12 cellular contexts compared by ENCODE assay signal in the genomic region with DNA sequence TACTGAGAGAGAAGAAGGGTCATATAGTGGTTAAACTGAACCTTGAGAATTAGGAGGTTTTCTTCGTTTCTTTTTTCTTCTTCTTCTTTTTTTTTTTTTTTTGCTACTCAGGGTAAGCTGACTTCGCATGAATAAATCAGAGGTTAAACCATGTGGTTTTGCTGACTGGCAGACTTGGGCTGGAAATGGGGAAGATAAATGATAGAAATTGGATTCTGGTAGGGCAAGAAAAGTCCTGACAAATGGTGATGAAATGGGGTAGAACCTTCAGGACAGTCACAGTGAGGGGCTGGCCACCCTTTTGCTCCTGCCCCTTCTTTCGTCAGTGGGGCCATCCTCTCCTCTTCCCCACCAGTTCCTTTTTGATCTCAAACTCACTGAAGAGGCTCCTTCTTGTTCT. TPM values are rescaled to one million over a fixed set of nuclear protein-coding genes. Genes with fewer than 3 reads are reported as not detected.
DNase-seq lines count a peak whose midpoint lies in the region; ATAC-seq and TF ChIP-seq lines count a peak whose summit lies in the region.
"Had no signal": no experiment of that assay in that cellular context is flagged by ENCODE, and none has a peak within 500 bp of the region (broad histone marks: within the 10 kb centered on the region; RNA-seq: fewer than 3 reads in every experiment).

No MANE protein-coding gene starts in this region.

- no peak overlapping the region for H3K14ac ChIP-seq in mesenchymal stem cell (ENCODE audit: low read length in 2 of 2)

- no peak overlapping the region for H2BK15ac ChIP-seq in mesenchymal stem cell (ENCODE audit: low read depth, poor library complexity, severe bottlenecking)

- H3K27me3 Mint-ChIP-seq in HFFc6 (ENCODE audit: insufficient read depth) (no peaks in the 10 kb centered on the region; the same call in 1 of the 2 replicates), WTC11 (ENCODE audit: low read depth) (peaks cover 4% of the 10 kb centered on the region; the same call in 1 of the 2 replicates)

- no peak overlapping the region for H2AK5ac ChIP-seq in mesenchymal stem cell (ENCODE audit: low read length, severe bottlenecking)

- H2AFZ ChIP-seq in mesenchymal stem cell (ENCODE audit: low read depth, low read length) = no peak overlapping the region

- no peak overlapping the region for H3K9ac ChIP-seq in mesenchymal stem cell (ENCODE audit: low read length)

- H2BK120ac ChIP-seq in mesenchymal stem cell (ENCODE audit: low read depth, low read length) = no peak overlapping the region

- DNase-seq in Ammon's horn (ENCODE audit: low spot score) = peak; percentile 68
- no peak for DNase-seq in HFFc6
- no peak for DNase-seq in WTC11 (ENCODE audit: low spot score)
- DNase-seq in mesenchymal stem cell = no peak
- DNase-seq in NCI-H69 (lab: John Stamatoyannopoulos, UW) = no peak
- DNase-seq in NCI-H187 treated with DMSO at 0.1 percent for 48 hours (lab: John Stamatoyannopoulos, UW) = no peak
- DNase-seq: heart right ventricle, NCI-H2029 treated with DMSO at 0.1 percent for 48 hours had no signal

- POLR2A ChIA-PET in WTC11 (lab: Charles Lee) = no interaction called here

- 94% methylated on average over 3 of the region's 3 CpGs for whole genome bisulfite sequencing in mesenchymal stem cell

- ATAC-seq in WTC11 (no peak), GM18505 (IDR thresholded peaks at IDR 0.05; ENCODE audit: unreplicated experiment) (no peak), GM21576 (IDR thresholded peaks at IDR 0.05; ENCODE audit: unreplicated experiment) (no peak)

- H3K4me1 ChIP-seq in mesenchymal stem cell (ENCODE audit: control insufficient read depth, insufficient read depth, low read depth, low read length) = peaks cover 8% of the 10 kb centered on the region
- H3K4me1 ChIP-seq: pancreas had no signal

- no peak overlapping the region for H3K23ac ChIP-seq in mesenchymal stem cell (ENCODE audit: low read length in 2 of 2)

- peak overlapping the region in 1 of 2 experiments; percentile 30 for H3K18ac ChIP-seq in mesenchymal stem cell (ENCODE audit: low read depth in 1 of 2, low read length in 2 of 2)

- H4K91ac ChIP-seq in mesenchymal stem cell (ENCODE audit: low read length) = no peak overlapping the region

- H3K4me1 Mint-ChIP-seq in HFFc6 (ENCODE audit: low read depth) = peaks cover 45% of the 10 kb centered on the region
- peaks cover 21% of the 10 kb centered on the region for H3K4me1 Mint-ChIP-seq in WTC11

- peak overlapping the region; percentile 17 for H3K4me2 ChIP-seq in mesenchymal stem cell (ENCODE audit: low read length, poor library complexity, severe bottlenecking)

- H3K9me3 Mint-ChIP-seq in HFFc6 = peaks cover 20% of the 10 kb centered on the region
- H3K9me3 Mint-ChIP-seq in WTC11 = peaks cover 17% of the 10 kb centered on the region

- H2BK5ac ChIP-seq in mesenchymal stem cell (ENCODE audit: low read depth, low read length, poor library complexity, severe bottlenecking) = no peak overlapping the region

- no peak overlapping the region for H2BK12ac ChIP-seq in mesenchymal stem cell (ENCODE audit: low read length in 2 of 2)

- H3K79me1 ChIP-seq in mesenchymal stem cell (replicated peaks; ENCODE audit: low read length, poor library complexity, severe bottlenecking) = peaks cover 3% of the 10 kb centered on the region

- peaks cover 0 to 4% of the 10 kb centered on the region in 2 experiments for H3K36me3 ChIP-seq in mesenchymal stem cell (ENCODE audit: control insufficient read depth in 1 of 2, insufficient read depth in 2 of 2, low read depth in 1 of 2, low read length in 2 of 2)
- H3K36me3 ChIP-seq: pancreas had no signal

- no peak overlapping the region for H3K4ac ChIP-seq in mesenchymal stem cell (ENCODE audit: low read depth in 1 of 2, low read length in 2 of 2)

- no peak overlapping the region for H3K4me3 ChIP-seq in mesenchymal stem cell (ENCODE audit: insufficient read depth in 1 of 2, low read depth in 1 of 2, low read length in 2 of 2)
- H3K4me3 ChIP-seq: pancreas had no signal

- peak overlapping the region; percentile 38 for H4K8ac ChIP-seq in mesenchymal stem cell (ENCODE audit: low read length)

- no peaks in the 10 kb centered on the region for H3K27me3 ChIP-seq in mesenchymal stem cell (ENCODE audit: control insufficient read depth in 1 of 2, insufficient read depth in 1 of 2, low read length in 2 of 2)
- H3K27me3 ChIP-seq: heart right ventricle, pancreas had no signal

- H3K27ac ChIP-seq in mesenchymal stem cell (ENCODE audit: low read length, poor library complexity, severe bottlenecking) = peak overlapping the region; percentile 13
- H3K27ac ChIP-seq: VCaP had no signal

- CTCF ChIA-PET in WTC11 (lab: Charles Lee) = no interaction called here

- H3K4me3 Mint-ChIP-seq in HFFc6 (no peak overlapping the region), WTC11 (peak overlapping the region; percentile 89; the same call in 1 of the 2 replicates)

- no peaks in the 10 kb centered on the region for H3K9me3 ChIP-seq in mesenchymal stem cell (ENCODE audit: control insufficient read depth, low read length)
- H3K9me3 ChIP-seq: pancreas had no signal

- TF ChIP-seq CTCF in HFFc6 (IDR thresholded peaks at IDR 0.05) (no peak), WTC11 (IDR thresholded peaks at IDR 0.05) (no peak)

- H3K36me3 Mint-ChIP-seq in HFFc6 (ENCODE audit: low read depth) = peaks cover 29% of the 10 kb centered on the region
- peaks cover 17% of the 10 kb centered on the region for H3K36me3 Mint-ChIP-seq in WTC11

- no peak for TF ChIP-seq POLR2A in GM18505 (IDR thresholded peaks at IDR 0.05; ENCODE audit: borderline replicate concordance, extremely low read depth, insufficient read depth, insufficient read length)

- peak overlapping the region; percentile 61 for H3K27ac Mint-ChIP-seq in HFFc6
- H3K27ac Mint-ChIP-seq in WTC11 = no peak overlapping the region

TF ChIP-seq in WTC11, 78 proteins besides CTCF, POLR2A, EP300 and RAD21:
- TF ChIP-seq, protein P1, sequence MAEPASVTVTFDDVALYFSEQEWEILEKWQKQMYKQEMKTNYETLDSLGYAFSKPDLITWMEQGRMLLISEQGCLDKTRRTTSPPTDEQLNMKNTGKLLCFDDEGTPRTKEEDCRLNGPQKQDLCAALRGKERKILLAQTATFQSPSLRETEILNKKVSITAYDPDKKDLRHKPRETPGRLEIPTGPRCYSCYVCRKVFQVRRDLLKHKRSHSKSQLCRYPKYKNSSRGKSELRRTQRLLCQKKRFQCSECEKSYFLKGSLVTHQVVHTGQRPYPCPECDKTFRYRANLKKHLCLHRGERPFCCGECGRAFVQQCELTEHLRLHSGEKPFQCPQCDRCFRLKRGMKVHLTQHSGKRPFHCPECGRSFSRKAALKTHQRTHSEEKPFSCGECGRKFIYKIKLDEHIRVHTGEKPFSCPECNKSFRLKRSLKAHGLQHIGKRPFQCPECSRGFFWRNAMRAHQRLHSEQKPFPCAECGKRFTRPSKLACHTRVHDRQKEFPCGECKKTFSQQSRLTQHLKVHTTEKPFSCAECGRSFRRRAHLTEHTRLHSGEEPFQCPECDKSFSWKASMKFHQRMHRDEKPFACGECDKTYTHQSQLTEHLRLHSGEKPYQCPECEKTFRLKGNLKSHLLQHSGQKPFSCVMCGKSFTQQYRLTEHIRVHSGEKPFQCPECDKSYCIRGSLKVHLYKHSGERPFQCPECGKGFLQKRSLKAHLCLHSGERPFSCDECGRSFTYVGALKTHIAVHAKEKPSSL (CRISPR knock-in tag; conservative IDR thresholded peaks at IDR 0.05) = no peak
- TF ChIP-seq HMGA2 (CRISPR knock-in tag; IDR thresholded peaks at IDR 0.05) (no peak), ZBTB43 (CRISPR knock-in tag; IDR thresholded peaks at IDR 0.05) (no peak), ETV6 (CRISPR knock-in tag; IDR thresholded peaks at IDR 0.05) (no peak), SP1 (CRISPR knock-in tag; conservative IDR thresholded peaks at IDR 0.05) (no peak), IRF1 (CRISPR knock-in tag; IDR thresholded peaks at IDR 0.05) (no peak)

RNA-seq across cellular contexts. Expression of gene SWAP70, which starts 1.6 kb away (rescaled TPM):
- total RNA-seq in HFFc6 (2021; fragmentation: NEBNext Ultra II Directional; extraction: Animal tissue kit (Norgen Biotek cat#: 25700)) = 10 to 100 TPM; 32.0 to 44.6 (median 37.0) TPM
- total RNA-seq in WTC11 (2021) = 24.1 to 27.8 TPM (median 27.6 TPM) in 3 replicates
- polyA plus RNA-seq in mesenchymal stem cell (2013, experiment 1 of 2) = 22.1 TPM
- polyA plus RNA-seq in mesenchymal stem cell (2013, experiment 2 of 2) = 22.7 TPM
